ENCODE assay signal across 17 cellular contexts in genomic region chr2:86019121-86019520, GRCh38.
"Had no signal": no experiment of that assay in that cellular context is flagged by ENCODE, and none has a peak within 500 bp of the region (broad histone marks: within the 10 kb centered on the region; RNA-seq: fewer than 3 reads in every experiment).

No MANE protein-coding gene starts in this region.

- H3K4me3 Mint-ChIP-seq: activated naive CD8-positive, alpha-beta T cell; brain; neural crest cell; type B pancreatic cell had no signal

- DNase-seq: activated CD4-positive, alpha-beta T cell treated with anti-CD3 and anti-CD28 coated beads for 1 hour; activated CD4-positive, alpha-beta T cell treated with anti-CD3 and anti-CD28 coated beads, Interleukin-2, amount 50 U/mL, for 48 hours; activated T-cell treated with anti-CD3 and anti-CD28 coated beads, Interleukin-2, amount 50 U/mL, for 1 hour; central memory CD4-positive, alpha-beta T cell; cortex of kidney; effector memory CD4-positive, alpha-beta T cell; lower lobe of right lung; midbrain; ovary; stimulated activated CD4-positive, alpha-beta T cell treated with anti-CD3 and anti-CD28 coated beads, Interleukin-2, amount 100 ng/mL, for 48 hours; stimulated activated naive CD4-positive, alpha-beta T cell had no signal

- H3K27me3 ChIP-seq: ovary had no signal

- H3K4me1 Mint-ChIP-seq: neural crest cell had no signal

- H3K27ac ChIP-seq: epithelial cell of prostate, lower lobe of right lung, ovary had no signal

- H3K27me3 Mint-ChIP-seq: activated naive CD8-positive, alpha-beta T cell; brain; type B pancreatic cell had no signal

- H3K9me3 ChIP-seq: ovary had no signal

- H3K27ac Mint-ChIP-seq: activated naive CD8-positive, alpha-beta T cell; type B pancreatic cell had no signal

- ATAC-seq: left colon had no signal

- H3K4me3 ChIP-seq: lower lobe of right lung, ovary had no signal

- H3K36me3 ChIP-seq: lower lobe of right lung, ovary had no signal
